29 cellular contexts compared by ENCODE assay signal in genomic region chr10:75476569-75476968, GRCh38. TPM values are rescaled to one million over a fixed set of nuclear protein-coding genes. Genes with fewer than 3 reads are reported as not detected.
"Had no signal": no experiment of that assay in that cellular context is flagged by ENCODE, and none has a peak within 500 bp of the region (broad histone marks: within the 10 kb centered on the region; RNA-seq: fewer than 3 reads in every experiment).

No MANE protein-coding gene starts in this region.

- H3K27ac ChIP-seq: neural progenitor cell, neutrophil, pancreas, prostate gland, skin epidermis, spleen, suprapubic skin, testis, tibial artery, transverse colon, upper lobe of right lung had no signal

- H3K36me3 ChIP-seq: neural progenitor cell, neutrophil, pancreas, prostate gland, spleen, suprapubic skin, tibial artery, transverse colon, upper lobe of right lung, uterus had no signal

- H2AFZ ChIP-seq: neural progenitor cell had no signal

- FAIRE-seq: pancreas had no signal

- H3K4me3 ChIP-seq: neural progenitor cell, pancreas, prostate gland, skin epidermis, smooth muscle cell, spleen, suprapubic skin, testis, tibial artery, transverse colon, upper lobe of right lung, uterus had no signal

- H3K9me3 ChIP-seq: neutrophil, pancreas, prostate gland, suprapubic skin, testis, tibial artery, transverse colon, upper lobe of right lung, uterus had no signal

- H3K27ac Mint-ChIP-seq: natural killer cell treated with Interleukin-12 subunit alpha and Interleukin-12 subunit beta and Interleukin-15 and Interleukin-18, amount 100 ng/mL, for 72 hours; neural progenitor cell; stimulated activated memory B cell treated with anti-CD40 and anti-IgM and Interleukin-4, amounts not matched to agents 10 μg/mL and 1 μg/mL and 100 μg/mL, for 72 hours; stimulated activated naive CD8-positive, alpha-beta T cell treated with anti-CD3 and anti-CD28 coated beads, Interleukin-15, amount 100 ng/mL, for 72 hours; type B pancreatic cell had no signal

- DNase-seq: naive B cell; naive thymus-derived CD8-positive, alpha-beta T cell; nucleus accumbens; pancreas; right cardiac atrium; spleen; stimulated activated CD4-positive, alpha-beta T cell treated with anti-CD3 and anti-CD28 coated beads, Interleukin-12 subunit alpha, Interleukin-12 subunit beta, amount 100 ng/mL, for 4 hours; stimulated activated CD4-positive, alpha-beta T cell treated with anti-CD3 and anti-CD28 coated beads, Interleukin-1b, Interleukin-23, amount 100 ng/mL, for 48 hours; stimulated activated CD4-positive, alpha-beta T cell treated with anti-CD3 and anti-CD28 coated beads, Interleukin-4, amount 100 ng/mL, for 1 hour; stimulated activated CD4-positive, alpha-beta T cell treated with anti-CD3 and anti-CD28 coated beads, Interleukin-4, amount 100 ng/mL, for 4 hours; stimulated activated CD8-positive, alpha-beta memory T cell treated with anti-CD3 and anti-CD28 coated beads, Interleukin-4, amount 100 ng/mL, for 48 hours; stimulated activated naive CD4-positive, alpha-beta T cell; stimulated activated naive CD8-positive, alpha-beta T cell treated with anti-CD3 and anti-CD28 coated beads, Interleukin-15, amount 100 ng/mL, for 72 hours; stimulated activated naive CD8-positive, alpha-beta T cell treated with anti-CD3 and anti-CD28 coated beads, Interleukin-15, Interleukin-2, amounts not matched to agents 100 U/mL and 50 U/mL, for 24 hours; substantia nigra; testis; tibial artery; transverse colon; upper lobe of right lung; uterus had no signal

- H3K27me3 Mint-ChIP-seq: stimulated activated memory B cell treated with anti-CD40 and anti-IgM and Interleukin-4, amounts not matched to agents 10 μg/mL and 1 μg/mL and 100 μg/mL, for 72 hours had no signal

- H3K4me3 Mint-ChIP-seq: naive B cell; naive thymus-derived CD8-positive, alpha-beta T cell; natural killer cell treated with Interleukin-12 subunit alpha and Interleukin-12 subunit beta and Interleukin-15 and Interleukin-18, amount 100 ng/mL, for 72 hours; neural progenitor cell; stimulated activated memory B cell treated with anti-CD40 and anti-IgM and Interleukin-4, amounts not matched to agents 10 μg/mL and 1 μg/mL and 100 μg/mL, for 72 hours; stimulated activated naive CD8-positive, alpha-beta T cell treated with anti-CD3 and anti-CD28 coated beads, Interleukin-15, amount 100 ng/mL, for 72 hours; type B pancreatic cell had no signal

- H3K36me3 Mint-ChIP-seq: naive B cell; naive thymus-derived CD8-positive, alpha-beta T cell; natural killer cell treated with Interleukin-12 subunit alpha and Interleukin-12 subunit beta and Interleukin-15 and Interleukin-18, amount 100 ng/mL, for 72 hours; neural progenitor cell; stimulated activated memory B cell treated with anti-CD40 and anti-IgM and Interleukin-4, amounts not matched to agents 10 μg/mL and 1 μg/mL and 100 μg/mL, for 72 hours; type B pancreatic cell had no signal

- H3K4me1 ChIP-seq: prostate gland, testis, tibial artery, upper lobe of right lung, uterus had no signal

- H3K4me2 ChIP-seq: neural progenitor cell, smooth muscle cell had no signal

- H3K27me3 ChIP-seq: neural progenitor cell, neutrophil, pancreas, spleen, suprapubic skin, testis, tibial artery, transverse colon, upper lobe of right lung, uterus had no signal

- H3K4me1 Mint-ChIP-seq: naive B cell; naive thymus-derived CD8-positive, alpha-beta T cell; neural progenitor cell; stimulated activated memory B cell treated with anti-CD40 and anti-IgM and Interleukin-4, amounts not matched to agents 10 μg/mL and 1 μg/mL and 100 μg/mL, for 72 hours; stimulated activated naive CD8-positive, alpha-beta T cell treated with anti-CD3 and anti-CD28 coated beads, Interleukin-15, amount 100 ng/mL, for 72 hours had no signal

- ATAC-seq: naive thymus-derived CD8-positive, alpha-beta T cell; natural killer cell treated with Interleukin-12 subunit alpha and Interleukin-12 subunit beta and Interleukin-15 and Interleukin-18, amount 100 ng/mL, for 72 hours; stimulated activated memory B cell treated with anti-CD40 and anti-IgM and Interleukin-4, amounts not matched to agents 10 μg/mL and 1 μg/mL and 100 μg/mL, for 72 hours; stimulated activated naive CD8-positive, alpha-beta T cell treated with anti-CD3 and anti-CD28 coated beads, Interleukin-15, amount 100 ng/mL, for 72 hours; stimulated activated naive CD8-positive, alpha-beta T cell treated with anti-CD3 and anti-CD28 coated beads, Interleukin-15, Interleukin-2, amounts not matched to agents 100 U/mL and 50 U/mL, for 24 hours; upper lobe of right lung had no signal

- H3K9ac ChIP-seq: neural progenitor cell had no signal

- H3K9me3 Mint-ChIP-seq: natural killer cell treated with Interleukin-12 subunit alpha and Interleukin-12 subunit beta and Interleukin-15 and Interleukin-18, amount 100 ng/mL, for 72 hours; stimulated activated memory B cell treated with anti-CD40 and anti-IgM and Interleukin-4, amounts not matched to agents 10 μg/mL and 1 μg/mL and 100 μg/mL, for 72 hours; stimulated activated naive CD8-positive, alpha-beta T cell treated with anti-CD3 and anti-CD28 coated beads, Interleukin-15, amount 100 ng/mL, for 72 hours had no signal

RNA-seq across cellular contexts. Expression of gene LRMDA, which starts 45.1 kb away (rescaled TPM):
- total RNA-seq: naive thymus-derived CD8-positive, alpha-beta T cell had no signal
- polyA plus RNA-seq: naive thymus-derived CD8-positive, alpha-beta T cell had no signal
